Comparison of ENCODE assay signal across 11 cellular contexts in the genomic region with DNA sequence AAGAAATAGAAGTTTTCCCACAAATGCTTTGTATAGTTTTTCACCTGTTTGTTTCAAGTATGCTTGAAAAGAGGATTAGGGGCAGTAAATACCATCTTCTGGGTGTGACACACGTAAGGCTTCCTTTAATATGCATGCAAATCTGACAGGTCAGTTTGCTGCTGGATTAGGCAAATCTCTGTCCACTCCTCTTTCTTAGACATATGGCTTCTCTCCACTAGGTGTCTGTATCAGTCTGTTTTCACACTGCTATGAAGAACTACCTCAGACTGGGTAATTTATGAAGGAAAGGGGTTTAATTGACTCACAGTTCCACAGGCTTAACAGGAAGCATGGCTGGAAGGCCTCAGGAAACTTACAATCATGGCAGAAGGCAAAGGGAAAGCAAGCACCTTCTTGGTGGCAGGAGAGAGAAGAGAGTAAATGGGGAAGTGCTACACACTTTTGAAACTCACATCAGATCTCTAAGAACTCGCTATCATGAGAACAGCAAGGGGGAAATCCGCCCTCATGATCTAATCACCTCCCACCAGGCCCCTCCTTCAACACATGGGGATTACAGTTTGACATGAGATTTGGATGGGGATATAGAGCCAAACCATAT.
DNase-seq lines count a peak whose midpoint lies in the region; ATAC-seq and TF ChIP-seq lines count a peak whose summit lies in the region.
"Had no signal": no experiment of that assay in that cellular context is flagged by ENCODE, and none has a peak within 500 bp of the region (broad histone marks: within the 10 kb centered on the region; RNA-seq: fewer than 3 reads in every experiment).

No MANE protein-coding gene starts in this region.

- H3K27ac ChIP-seq in endodermal cell (ENCODE audit: low read depth, low read length): no peak overlapping the region
- H3K27ac ChIP-seq: epithelial cell of prostate, skin epidermis had no signal

- H3K4me3 ChIP-seq in endodermal cell (ENCODE audit: low read length): no peak overlapping the region
- H3K4me3 ChIP-seq: skin epidermis had no signal

- H3K4me3 Mint-ChIP-seq in endodermal cell: no peak overlapping the region
- H3K4me3 Mint-ChIP-seq: T-helper 1 cell treated with Interleukin-12 subunit alpha and Interleukin-12 subunit beta and Interleukin-4 antibody, amounts not matched to agents 30 μg/mL and 1 μg/mL, for 36 hours had no signal

- H3K27me3 Mint-ChIP-seq in endodermal cell (ENCODE audit: insufficient read depth): no peaks in the 10 kb centered on the region

- H3K9ac ChIP-seq in endodermal cell (ENCODE audit: extremely low read depth, low read length, poor library complexity, severe bottlenecking): no peak overlapping the region

- no peaks in the 10 kb centered on the region for H3K4me1 ChIP-seq in endodermal cell (ENCODE audit: control insufficient read depth, insufficient read depth, low read length)

- peak; percentile 86 for ATAC-seq in GM21529 (IDR thresholded peaks at IDR 0.05; ENCODE audit: unreplicated experiment)

- H3K27me3 ChIP-seq in endodermal cell (ENCODE audit: control insufficient read depth, insufficient read depth, low read length, poor library complexity, severe bottlenecking): no peaks in the 10 kb centered on the region

- H3K36me3 ChIP-seq in endodermal cell (ENCODE audit: control insufficient read depth, insufficient read depth, low read length): no peaks in the 10 kb centered on the region

- H3K9me3 ChIP-seq in endodermal cell (ENCODE audit: control insufficient read depth, low read length): no peaks in the 10 kb centered on the region

- no peaks in the 10 kb centered on the region for H3K36me3 Mint-ChIP-seq in endodermal cell (ENCODE audit: low read depth)

- peaks cover 6% of the 10 kb centered on the region for H3K4me1 Mint-ChIP-seq in endodermal cell

- H3K27ac Mint-ChIP-seq in endodermal cell: peak overlapping the region; percentile 47
- H3K27ac Mint-ChIP-seq: T-helper 1 cell treated with Interleukin-12 subunit alpha and Interleukin-12 subunit beta and Interleukin-4 antibody, amounts not matched to agents 30 μg/mL and 1 μg/mL, for 36 hours had no signal

- WGBS in endodermal cell (ENCODE audit: insufficient coverage in 1 of 2, insufficient read length in 1 of 2), 2 experiments: 63% methylated on average over 1 of the region's 3 CpGs; no CpG with 5 or more reads in 1 of the 2 experiments

- peak; percentile 16; the same call in 1 of the 3 replicates for TF ChIP-seq CTCF in GM12872 (IDR thresholded peaks at IDR 0.05; ENCODE audit: insufficient read depth, low read depth, low read length)
- peak; percentile 53 for TF ChIP-seq CTCF in endodermal cell (conservative IDR thresholded peaks at IDR 0.05)

- DNase-seq in HuH-7 (ENCODE audit: low spot score) (peak; percentile 7), endodermal cell (no peak), activated T-cell treated with anti-CD3 and anti-CD28 coated beads for 4 hours (no peak), NCI-H2227 treated with DMSO at 0.1 percent for 48 hours (lab: John Stamatoyannopoulos, UW) (no peak), head of caudate nucleus (no peak), SHP77 treated with DMSO at 0.1 percent for 48 hours (lab: John Stamatoyannopoulos, UW) (no peak)

- intact Hi-C loops in head of caudate nucleus (cut with DNase I): no loop called here

- H3K9me3 Mint-ChIP-seq in endodermal cell: peaks cover 4% of the 10 kb centered on the region
- H3K9me3 Mint-ChIP-seq: T-helper 1 cell treated with Interleukin-12 subunit alpha and Interleukin-12 subunit beta and Interleukin-4 antibody, amounts not matched to agents 30 μg/mL and 1 μg/mL, for 36 hours had no signal
